ENCODE assay signal across 23 cellular contexts in the genomic region with DNA sequence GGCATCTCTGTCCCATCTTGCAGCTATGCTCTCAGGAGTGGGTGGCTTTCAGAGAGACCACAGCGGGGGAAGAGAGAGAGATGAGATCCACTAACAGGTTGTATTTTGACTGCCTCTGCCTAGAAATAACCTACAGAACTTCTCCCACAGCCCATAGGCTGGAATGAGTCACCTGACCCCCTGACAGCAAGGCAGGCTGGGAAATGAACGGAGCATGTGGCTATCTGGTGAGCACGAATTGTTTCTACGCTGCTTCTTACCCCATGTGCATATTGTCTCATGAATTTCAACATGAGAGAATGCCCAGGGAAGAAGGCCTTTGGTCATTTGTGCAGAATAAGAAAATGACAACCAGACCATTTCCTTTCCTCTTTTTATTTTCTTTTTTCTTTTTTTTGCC.
"Had no signal": no experiment of that assay in that cellular context is flagged by ENCODE, and none has a peak within 500 bp of the region (broad histone marks: within the 10 kb centered on the region; RNA-seq: fewer than 3 reads in every experiment).

No MANE protein-coding gene starts in this region.

- ATAC-seq: Right ventricle myocardium inferior, SK-N-SH treated with all-trans-retinoic acid at 6 μM for 48 hours had no signal

- H3K4me3 ChIP-seq: MG63, PC-9, Peyer's patch, SJCRH30 had no signal

- H3K9me3 ChIP-seq: Peyer's patch, SJCRH30 had no signal

- H3K9me3 Mint-ChIP-seq: IgD-negative memory B cell had no signal

- H3K4me1 Mint-ChIP-seq: IgD-negative memory B cell had no signal

- H3K36me3 ChIP-seq: MG63, Peyer's patch, SJCRH30 had no signal

- H3K27me3 ChIP-seq: MG63, Peyer's patch had no signal

- DNase-seq: Karpas-422; KG1; MG63; NCI-H1092; NCI-H1105 treated with DMSO at 0.1 percent for 48 hours; NCI-H1417 treated with DMSO at 0.1 percent for 48 hours; NCI-H1694 treated with DMSO at 0.1 percent for 48 hours; NCI-H1930; NCI-H2107; NCI-H226; NCI-H446; NCI-H510A; NCI-H524 treated with DMSO at 0.1 percent for 48 hours; NK-92 treated with Interleukin-12 subunit alpha and Interleukin-12 subunit beta, amount 100 ng/mL, for 24 hours; OCI-M1; PC-9; Peyer's patch; SHP77 treated with DMSO at 0.1 percent for 48 hours had no signal

- H3K4me2 ChIP-seq: PC-9 had no signal

- H3K4me3 Mint-ChIP-seq: IgD-negative memory B cell had no signal

- H3K36me3 Mint-ChIP-seq: IgD-negative memory B cell had no signal

- H3K4me1 ChIP-seq: Peyer's patch, SJCRH30 had no signal

- H3K27ac ChIP-seq: HL-60, PC-9, Peyer's patch, SJCRH30 had no signal

- H2AFZ ChIP-seq: PC-9 had no signal
